In the genomic region with DNA sequence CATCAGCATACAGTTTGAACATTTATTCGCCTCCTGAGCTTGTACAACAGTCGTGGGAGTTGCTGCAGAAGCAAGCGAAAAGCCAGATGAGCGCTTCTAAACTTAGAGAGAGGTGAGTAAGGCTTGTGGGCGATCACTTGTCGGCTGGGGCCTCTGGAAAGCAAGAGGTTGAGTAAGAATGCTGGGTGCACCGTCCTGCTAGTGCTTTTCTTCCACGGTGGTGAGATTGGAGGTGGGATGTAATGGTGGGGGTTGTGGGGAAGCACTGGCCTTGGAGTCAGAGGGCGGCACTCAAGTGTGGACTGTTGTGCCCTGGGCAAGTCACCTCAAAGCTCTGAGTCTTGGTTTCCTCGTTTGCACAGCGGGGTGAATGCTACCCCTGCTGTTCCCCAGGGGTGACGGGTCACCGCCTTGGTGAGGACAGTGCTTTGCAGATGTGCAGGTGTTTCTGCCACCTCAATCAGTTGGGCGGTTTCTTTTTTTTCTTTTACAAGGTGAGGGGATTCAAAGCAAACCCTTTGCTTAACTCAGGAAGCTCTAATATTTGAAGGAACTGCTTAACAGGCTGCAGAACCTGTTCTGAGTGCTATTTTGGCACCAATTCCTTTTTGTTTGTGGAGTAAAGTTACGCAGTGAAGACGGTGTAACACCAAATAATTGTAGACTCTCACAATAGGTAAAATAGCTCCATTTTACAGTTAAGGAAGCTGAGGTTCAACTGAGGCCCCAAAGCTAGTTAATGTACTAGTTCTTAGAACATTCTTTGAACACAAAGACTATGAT, we compare ENCODE assay signal across 12 cellular contexts. TPM values are rescaled to one million over a fixed set of nuclear protein-coding genes. Genes with fewer than 3 reads are reported as not detected.
DNase-seq lines count a peak whose midpoint lies in the region; ATAC-seq and TF ChIP-seq lines count a peak whose summit lies in the region.
"Had no signal": no experiment of that assay in that cellular context is flagged by ENCODE, and none has a peak within 500 bp of the region (broad histone marks: within the 10 kb centered on the region; RNA-seq: fewer than 3 reads in every experiment).

No MANE protein-coding gene starts in this region.

- no peak overlapping the region for H3K14ac ChIP-seq in IMR-90 (replicated peaks; ENCODE audit: low read depth, low read length)

- H3K27ac ChIP-seq in C4-2B, result peak overlapping the region; percentile 72
- H3K27ac ChIP-seq in IMR-90 (ENCODE audit: insufficient read depth, low read length), result no peak overlapping the region
- H3K27ac ChIP-seq in upper lobe of right lung, result no peak overlapping the region
- H3K27ac ChIP-seq: PC-9 had no signal

- H3K18ac ChIP-seq in IMR-90 (ENCODE audit: low read depth, low read length), result no peak overlapping the region

- H3K4me1 ChIP-seq in IMR-90 (ENCODE audit: control insufficient read depth, insufficient read depth, low read length) (no peaks in the 10 kb centered on the region), upper lobe of right lung (no peaks in the 10 kb centered on the region)

- peaks cover 3% of the 10 kb centered on the region; the same call in 1 of the 2 replicates for H3K9me1 ChIP-seq in IMR-90 (ENCODE audit: insufficient read depth, low read length)

- peaks cover 16 to 17% of the 10 kb centered on the region in 2 donors for H3K4me1 Mint-ChIP-seq in natural killer cell

- H4K8ac ChIP-seq in IMR-90 (ENCODE audit: low read depth in 2 of 2, low read length in 2 of 2), result no peak overlapping the region

- H2BK20ac ChIP-seq in IMR-90 (ENCODE audit: low read depth, low read length), result no peak overlapping the region

- H3K4ac ChIP-seq in IMR-90 (ENCODE audit: low read depth, low read length), result no peak overlapping the region

- ATAC-seq in IMR-90 (ENCODE audit: low read depth) (no peak), natural killer cell (no peak), upper lobe of right lung (no peak), GM21786 (IDR thresholded peaks at IDR 0.05; ENCODE audit: unreplicated experiment) (no peak)

- H2AK9ac ChIP-seq in IMR-90 (replicated peaks; ENCODE audit: low read depth, low read length, poor library complexity), result no peak overlapping the region

- no peak overlapping the region for H2AK5ac ChIP-seq in IMR-90 (ENCODE audit: low read depth, low read length)

- CTCF ChIA-PET in IMR-90 (lab: Yijun Ruan, JAX), result interaction anchor here (0.5 to 1.0 kb wide), 2 partner anchors 22 to 1583 kb away, joined by 3 read pairs; no protein-coding TSS in a partner anchor

- H3K79me1 ChIP-seq in IMR-90 (ENCODE audit: low read depth in 1 of 2, low read length in 2 of 2), result peaks cover 0 to under 1% of the 10 kb centered on the region in 2 experiments; a peak in 2 of 4 replicates

- H4K91ac ChIP-seq in IMR-90 (ENCODE audit: insufficient read depth, low read depth, low read length), result no peak overlapping the region

- H3K9me3 ChIP-seq in IMR-90 (ENCODE audit: control insufficient read depth, insufficient read depth, low read length) (no peaks in the 10 kb centered on the region), upper lobe of right lung (no peaks in the 10 kb centered on the region)

- no peaks in the 10 kb centered on the region for H3K27me3 Mint-ChIP-seq in natural killer cell (ENCODE audit: low read depth in 2 of 2)
- H3K27me3 Mint-ChIP-seq: activated B cell treated with CpG ODN at 0.5 μM for 24 hours had no signal

- in situ Hi-C loops in IMR-90 (cut with MboI; ENCODE audit: low sequenced_read_pairs) (no loop called here), KBM-7 (cut with MboI; ENCODE audit: low pct_unique_long_range_greater_than_20kb, low sequenced_read_pairs) (no loop called here)

- no peak overlapping the region for H3K56ac ChIP-seq in IMR-90 (ENCODE audit: extremely low read depth, insufficient read depth, low read length)

- no peaks in the 10 kb centered on the region for H3K9me3 Mint-ChIP-seq in natural killer cell
- H3K9me3 Mint-ChIP-seq: activated B cell treated with CpG ODN at 0.5 μM for 24 hours had no signal

- H3K23ac ChIP-seq in IMR-90 (ENCODE audit: low read depth, low read length), result no peak overlapping the region

- no peak overlapping the region for H2BK15ac ChIP-seq in IMR-90 (ENCODE audit: low read depth, low read length)

- TF ChIP-seq POLR2A in IMR-90 (IDR thresholded peaks at IDR 0.05; ENCODE audit: low read depth, low read length), result no peak

- H3K4me3 ChIP-seq in IMR-90 (ENCODE audit: insufficient read depth, low read depth, low read length) (no peak overlapping the region), upper lobe of right lung (no peak overlapping the region)
- H3K4me3 ChIP-seq: PC-9 had no signal

- H2AFZ ChIP-seq in IMR-90 (replicated peaks; ENCODE audit: low read length, poor library complexity), result no peak overlapping the region
- H2AFZ ChIP-seq: PC-9 had no signal

- H3K27me3 ChIP-seq in IMR-90 (ENCODE audit: control insufficient read depth, insufficient read depth, low read length) (no peaks in the 10 kb centered on the region), upper lobe of right lung (no peaks in the 10 kb centered on the region)

- H3K36me3 ChIP-seq in IMR-90 (ENCODE audit: control insufficient read depth, insufficient read depth, low read length), result peaks cover 23% of the 10 kb centered on the region
- peaks cover 49% of the 10 kb centered on the region for H3K36me3 ChIP-seq in upper lobe of right lung

- TF ChIP-seq RAD21 in IMR-90 (IDR thresholded peaks at IDR 0.05; ENCODE audit: low read length), result no peak

- no peak overlapping the region for H2BK120ac ChIP-seq in IMR-90 (ENCODE audit: low read depth, low read length)

- BruUV-seq in IMR-90 (replicated peaks; lab: Mats Ljungman, UMichigan), result no TSS peak

- H3K4me3 Mint-ChIP-seq in natural killer cell, result no peak overlapping the region
- H3K4me3 Mint-ChIP-seq: activated B cell treated with CpG ODN at 0.5 μM for 24 hours had no signal

- POLR2A ChIA-PET in IMR-90 (lab: Charles Lee; ENCODE audit: unreplicated experiment), result no interaction called here

- DNase-seq in IMR-90 (peak; percentile 17), amniotic epithelial cell (ENCODE audit: low read depth) (peak; percentile 85), natural killer cell (no peak), upper lobe of right lung (no peak), GM19238 (ENCODE audit: insufficient read length, low spot score) (no peak), KBM-7 (no peak)
- DNase-seq: activated B cell treated with CpG ODN at 0.5 μM for 24 hours, PC-9 had no signal

- dilution Hi-C loops in IMR-90 (cut with HindIII; ENCODE audit: low sequenced_read_pairs, unreplicated experiment), result no loop called here

- no peaks in the 10 kb centered on the region for H3K36me3 Mint-ChIP-seq in natural killer cell

- WGBS in IMR-90 (ENCODE audit: extremely low coverage in 2 of 2, insufficient read length in 1 of 2), 2 experiments, result 95% methylated on average over 7 of the region's 16 CpGs; no CpG with 5 or more reads in 1 of the 2 experiments

- no peak for TF ChIP-seq CTCF in C4-2B (conservative IDR thresholded peaks at IDR 0.05)
- no peak for TF ChIP-seq CTCF in IMR-90 (conservative IDR thresholded peaks at IDR 0.05; ENCODE audit: low read depth, low read length)
- no peak for TF ChIP-seq CTCF in natural killer cell (IDR thresholded peaks at IDR 0.05)
- TF ChIP-seq CTCF in upper lobe of right lung (IDR thresholded peaks at IDR 0.05), result no peak

- peak overlapping the region; percentile 5 to 39 for H3K27ac Mint-ChIP-seq in natural killer cell

- no peak overlapping the region for H4K5ac ChIP-seq in IMR-90 (ENCODE audit: low read depth, low read length)

- intact Hi-C loops in IMR-90 (cut with micrococcal nuclease), result loop anchor here (10.0 kb wide), 1 partner anchor 441 kb away; a partner anchor contains a TSS
- intact Hi-C loops in natural killer cell (cut with micrococcal nuclease), result no loop called here
- intact Hi-C loops in upper lobe of right lung (cut with DNase I), result no loop called here

- H4K20me1 ChIP-seq in IMR-90 (ENCODE audit: insufficient read depth, low read length), result no peaks in the 10 kb centered on the region

- no peak overlapping the region for H2BK5ac ChIP-seq in IMR-90 (ENCODE audit: low read depth, low read length, poor library complexity, severe bottlenecking)

- no peak overlapping the region for H3K9ac ChIP-seq in IMR-90 (ENCODE audit: low read depth, low read length)

- no peak overlapping the region for H3K4me2 ChIP-seq in IMR-90 (ENCODE audit: low read depth, low read length)
- H3K4me2 ChIP-seq: PC-9 had no signal

TF ChIP-seq in IMR-90, 13 proteins besides CTCF, POLR2A, EP300 and RAD21:
- TF ChIP-seq RCOR1 (IDR thresholded peaks at IDR 0.05; ENCODE audit: insufficient replicate concordance, low read length) (no peak), NFE2L2 (IDR thresholded peaks at IDR 0.05; ENCODE audit: low read depth, low read length) (no peak)

RNA-seq across cellular contexts. Expression of a gene that starts 6.8 kb away (rescaled TPM):
- total RNA-seq in IMR-90 (2012; rRNA removed) (not detected in 2 replicates), natural killer cell (1 to 10 TPM; 1.4 to 2.6 (median 1.5) TPM), upper lobe of right lung (2.2 TPM)
- polyA plus RNA-seq in IMR-90 (2012; rRNA removed), result 0.27 TPM in 1 of 2 replicates, not detected in the other
- not detected in 2 replicates for polyA plus RNA-seq in IMR-90 (2012; cell fraction: cytosol; rRNA removed)
- polyA plus RNA-seq in IMR-90 (2012; cell fraction: nucleus; rRNA removed; ENCODE audit: low replicate concordance), result 0.11 and 0.62 TPM in 2 replicates
- total RNA-seq: PC-9 had no signal
- polyA plus RNA-seq: BJ, keratinocyte had no signal

RNA-seq across cellular contexts. Expression of a gene that starts 35.0 kb away (rescaled TPM):
- 443 and 475 TPM in 2 replicates for total RNA-seq in IMR-90 (2012; rRNA removed)
- 364 and 377 TPM in 2 replicates for polyA plus RNA-seq in IMR-90 (2012; rRNA removed)
- 372 and 417 TPM in 2 replicates for polyA plus RNA-seq in IMR-90 (2012; cell fraction: cytosol; rRNA removed)
- polyA plus RNA-seq in IMR-90 (2012; cell fraction: nucleus; rRNA removed; ENCODE audit: low replicate concordance), result 300 and 409 TPM in 2 replicates
- total RNA-seq in natural killer cell, result 100 to 1,000 TPM in 1 of 3 donors, 10 to 100 TPM in 2; 88.6 to 105 (median 99.3) TPM
- total RNA-seq in upper lobe of right lung, result 81.3 TPM

RNA-seq across cellular contexts. Expression of a gene that starts 37.7 kb away (rescaled TPM):
- total RNA-seq in IMR-90 (2012; rRNA removed), result 7.8 and 9.0 TPM in 2 replicates
- 15.0 and 18.8 TPM in 2 replicates for polyA plus RNA-seq in IMR-90 (2012; rRNA removed)
- 9.1 and 10.1 TPM in 2 replicates for polyA plus RNA-seq in IMR-90 (2012; cell fraction: cytosol; rRNA removed)
- polyA plus RNA-seq in IMR-90 (2012; cell fraction: nucleus; rRNA removed; ENCODE audit: low replicate concordance), result 11.1 and 22.6 TPM in 2 replicates
- 10 to 100 TPM; 75.6 to 99.4 (median 88.4) TPM for total RNA-seq in natural killer cell
- total RNA-seq in upper lobe of right lung, result 32.3 TPM

Comparison
In these comparisons a context has a peak if more than half of its experiments do, and no peak if none do; other contexts are left out.
1. DNase-seq: peak in IMR-90 (single experiment) and amniotic epithelial cell (single experiment); none in natural killer cell (single experiment), upper lobe of right lung (single experiment), GM19238 (single experiment) and KBM-7 (single experiment).